ENCODE assay signal across 8 cellular contexts in the genomic region with DNA sequence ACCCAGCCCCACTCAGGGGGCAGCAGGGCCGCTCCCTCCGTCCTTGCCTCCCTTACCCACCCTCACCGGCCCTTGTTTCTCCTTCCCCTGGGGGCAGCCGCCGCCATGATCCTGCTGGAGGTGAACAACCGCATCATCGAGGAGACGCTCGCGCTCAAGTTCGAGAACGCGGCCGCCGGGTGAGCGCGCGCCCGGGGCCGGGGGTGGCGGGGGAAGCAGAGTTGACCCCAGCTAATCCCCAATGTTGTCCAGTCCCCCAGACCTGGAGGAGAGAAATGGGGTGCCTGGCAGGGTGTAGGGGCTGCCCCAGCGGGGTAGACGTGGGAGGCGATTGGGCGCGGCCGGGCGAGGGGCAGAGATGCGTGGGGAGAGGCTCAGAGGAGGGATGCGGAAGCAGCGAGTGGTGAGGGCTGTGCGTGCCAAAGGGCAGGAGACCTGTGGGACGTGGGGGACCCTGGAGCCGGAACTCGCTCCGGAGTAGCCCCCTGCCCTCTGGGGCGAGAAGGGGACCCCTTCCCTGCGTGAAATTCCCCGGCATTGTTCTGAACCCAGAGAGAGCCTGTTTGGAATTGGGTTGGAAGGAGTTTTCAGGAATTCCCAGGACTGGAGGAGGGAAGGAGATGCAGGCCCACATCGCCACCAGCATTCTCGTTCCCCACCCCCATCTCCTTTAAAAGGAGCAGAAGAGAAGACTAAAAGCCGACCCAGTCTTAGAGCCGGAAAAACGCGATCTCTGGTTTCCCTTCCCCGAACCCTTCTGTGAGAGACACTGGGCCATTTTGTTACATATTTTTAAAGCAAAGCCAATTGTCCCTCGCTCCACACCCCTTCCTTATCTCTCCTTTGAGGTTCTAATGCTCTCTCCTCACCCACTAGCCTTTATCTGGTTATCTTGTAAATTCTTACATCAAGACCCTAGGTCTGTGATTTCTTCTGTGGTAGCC. TPM values are rescaled to one million over a fixed set of nuclear protein-coding genes. Genes with fewer than 3 reads are reported as not detected.
DNase-seq lines count a peak whose midpoint lies in the region; ATAC-seq and TF ChIP-seq lines count a peak whose summit lies in the region.

No MANE protein-coding gene starts in this region.

- H3K4me1 ChIP-seq in GM23338 (ENCODE audit: insufficient read depth) (peaks cover 33% of the 10 kb centered on the region), endodermal cell (ENCODE audit: control insufficient read depth, insufficient read depth, low read length) (peaks cover 4% of the 10 kb centered on the region), mucosa of rectum (ENCODE audit: control insufficient read depth in 2 of 2, insufficient read depth in 2 of 2, low read length in 2 of 2) (peaks cover 36 to 37% of the 10 kb centered on the region in 2 donors)

- in situ Hi-C loops in G401 (cut with HindIII; ENCODE audit: low sequenced_read_pairs) = no loop called here

- DNase-seq in G401 (ENCODE audit: low spot score) (peak; percentile 33), GM23338 (ENCODE audit: low spot score) (peak; percentile 68), NB4 (ENCODE audit: low read depth) (peak; percentile 87), endodermal cell (peak; percentile 73), OCI-M2 (lab: John Stamatoyannopoulos, UW; ENCODE audit: unreplicated experiment) (no peak)
- DNase-seq in activated CD8-positive, alpha-beta memory T cell treated with anti-CD3 and anti-CD28 coated beads for 48 hours (ENCODE audit: low read depth in 2 of 3, low spot score in 2 of 3) = peak; percentile 46 to 70 (median 50)
- DNase-seq in stimulated activated CD8-positive, alpha-beta memory T cell treated with anti-CD3 and anti-CD28 coated beads, Interleukin-4, amount 100 ng/mL, for 48 hours = peak; percentile 83

- peaks cover 26% of the 10 kb centered on the region for H3K36me3 Mint-ChIP-seq in GM23338 (ENCODE audit: low read depth)
- peaks cover 15% of the 10 kb centered on the region for H3K36me3 Mint-ChIP-seq in endodermal cell (ENCODE audit: low read depth)

- H3K27ac ChIP-seq in GM23338 (ENCODE audit: low read depth) (peak overlapping the region; percentile 86), endodermal cell (ENCODE audit: low read depth, low read length) (peak overlapping the region; percentile 49), mucosa of rectum (ENCODE audit: low read depth in 2 of 2, low read length in 2 of 2) (peak overlapping the region; percentile 93 to 98)

- H3K9me3 Mint-ChIP-seq in GM23338 = no peaks in the 10 kb centered on the region
- H3K9me3 Mint-ChIP-seq in endodermal cell = no peaks in the 10 kb centered on the region

- TF ChIP-seq CTCF in GM23338 (conservative IDR thresholded peaks at IDR 0.05; ENCODE audit: low read depth in 2 of 2) (no peak), NB4 (IDR thresholded peaks at IDR 0.05; ENCODE audit: low read depth, low read length) (no peak), endodermal cell (conservative IDR thresholded peaks at IDR 0.05) (no peak)

- 0 out of 2 replicates have a peak, but pooled peaks cover 11% of the 10 kb centered on the region for H3K36me3 ChIP-seq in GM23338 (ENCODE audit: insufficient read depth)
- H3K36me3 ChIP-seq in endodermal cell (ENCODE audit: control insufficient read depth, insufficient read depth, low read length) = peaks cover 37% of the 10 kb centered on the region
- H3K36me3 ChIP-seq in mucosa of rectum (ENCODE audit: control insufficient read depth in 2 of 2, insufficient read depth in 2 of 2, low read length in 2 of 2) = peaks cover 4 to 17% of the 10 kb centered on the region in 2 donors

- peaks cover 40% of the 10 kb centered on the region for H4K20me1 ChIP-seq in GM23338 (replicated peaks; ENCODE audit: insufficient read depth)

- H3K9ac ChIP-seq in endodermal cell (ENCODE audit: extremely low read depth, low read length, poor library complexity, severe bottlenecking) (peak overlapping the region; percentile 78), mucosa of rectum (ENCODE audit: low read depth in 1 of 2, low read length in 2 of 2) (peak overlapping the region; percentile 89 to 93)

- peaks cover 54% of the 10 kb centered on the region for H3K79me2 ChIP-seq in GM23338 (replicated peaks; ENCODE audit: insufficient read depth)

- TF ChIP-seq POLR2A in NB4 (IDR thresholded peaks at IDR 0.05; ENCODE audit: extremely low read depth, insufficient read length) = peak; percentile 23

- no peaks in the 10 kb centered on the region for H3K27me3 ChIP-seq in GM23338 (ENCODE audit: insufficient read depth)
- no peaks in the 10 kb centered on the region for H3K27me3 ChIP-seq in endodermal cell (ENCODE audit: control insufficient read depth, insufficient read depth, low read length, poor library complexity, severe bottlenecking)
- H3K27me3 ChIP-seq in mucosa of rectum (ENCODE audit: control insufficient read depth in 2 of 2, insufficient read depth in 2 of 2, low read length in 2 of 2) = no peaks in the 10 kb centered on the region

- H3K9me2 ChIP-seq in GM23338 (ENCODE audit: insufficient read depth) = no peaks in the 10 kb centered on the region

- H3K4me2 ChIP-seq in GM23338 = peak overlapping the region; percentile 92

- 0 out of 2 replicates have a peak overlapping the region, but pooled peaks have one; percentile 72 for H2AFZ ChIP-seq in GM23338

- H3K4me3 ChIP-seq in GM23338 (peak overlapping the region; percentile 99), NB4 (ENCODE audit: low read depth, low read length) (peak overlapping the region; percentile 98), endodermal cell (ENCODE audit: low read length) (peak overlapping the region; percentile 93), mucosa of rectum (ENCODE audit: low read length in 2 of 2) (peak overlapping the region; percentile 94 to 96)

- 0 to 1% methylated on average over 22 to 47 of the region's 47 CpGs for WGBS in endodermal cell (ENCODE audit: insufficient coverage in 1 of 2, insufficient read length in 1 of 2), 2 experiments

- ATAC-seq in GM23338 = peak; percentile 60

- H3K9me3 ChIP-seq in endodermal cell (ENCODE audit: control insufficient read depth, low read length) (no peaks in the 10 kb centered on the region), mucosa of rectum (ENCODE audit: control insufficient read depth in 2 of 2, low read length in 2 of 2) (no peaks in the 10 kb centered on the region)

- peaks cover 3% of the 10 kb centered on the region; the same call in 1 of the 2 replicates for H3F3A ChIP-seq in GM23338 (replicated peaks; ENCODE audit: low read depth)

- H3K27ac Mint-ChIP-seq in GM23338 (peak overlapping the region; percentile 92), endodermal cell (peak overlapping the region; percentile 93)

- H3K27me3 Mint-ChIP-seq in GM23338 (ENCODE audit: insufficient read depth, low read depth, poor library complexity) (peaks cover 13% of the 10 kb centered on the region), endodermal cell (ENCODE audit: insufficient read depth) (no peaks in the 10 kb centered on the region)

- H3K4me3 Mint-ChIP-seq in GM23338 (peak overlapping the region; percentile 89), endodermal cell (peak overlapping the region; percentile 83)

- H3K4me1 Mint-ChIP-seq in GM23338 = peaks cover 28% of the 10 kb centered on the region
- H3K4me1 Mint-ChIP-seq in endodermal cell = peaks cover 26% of the 10 kb centered on the region

TF ChIP-seq in GM23338, 12 proteins besides CTCF, POLR2A, EP300 and RAD21:
- TF ChIP-seq STAT1 (IDR thresholded peaks at IDR 0.05; ENCODE audit: unreplicated experiment) = no peak
- no peak for TF ChIP-seq ZNF114 (CRISPR knock-in tag; IDR thresholded peaks at IDR 0.05)
- no peak for TF ChIP-seq JUNB (IDR thresholded peaks at IDR 0.05; ENCODE audit: unreplicated experiment)
- no peak for TF ChIP-seq NANOG (IDR thresholded peaks at IDR 0.05; ENCODE audit: borderline replicate concordance)
- TF ChIP-seq POLR2AphosphoS5 (IDR thresholded peaks at IDR 0.05; ENCODE audit: low read depth) = no peak

RNA-seq across cellular contexts. Expression of a gene that starts 0.6 kb away (rescaled TPM):
- 263 and 286 TPM in 2 replicates for total RNA-seq in G401 (2014; rRNA removed; shearing (Covaris generic))
- total RNA-seq in GM23338 (2014; rRNA removed; shearing (Covaris generic)) = 195 and 217 TPM in 2 replicates
- 242 and 271 TPM in 2 replicates for polyA plus RNA-seq in GM23338 (2016; fragmentation: Nextera tagmentation; extraction: Ambion mirVana)
- 100 to 1,000 TPM; 243 to 247 TPM for total RNA-seq in endodermal cell
- polyA plus RNA-seq in endodermal cell (2013, experiment 1 of 2) = 201 TPM
- 214 TPM for polyA plus RNA-seq in endodermal cell (2013, experiment 2 of 2)

RNA-seq across cellular contexts. Expression of a gene that starts 43.2 kb away (rescaled TPM):
- not detected in 2 replicates for total RNA-seq in G401 (2014; rRNA removed; shearing (Covaris generic))
- 1.6 TPM in 1 of 2 replicates, not detected in the other for total RNA-seq in GM23338 (2014; rRNA removed; shearing (Covaris generic))
- polyA plus RNA-seq in GM23338 (2016; fragmentation: Nextera tagmentation; extraction: Ambion mirVana) = 0.37 and 0.44 TPM in 2 replicates
- total RNA-seq in endodermal cell = under 1 TPM; 0.18 TPM
- 1.9 TPM for polyA plus RNA-seq in endodermal cell (2013, experiment 1 of 2)
- polyA plus RNA-seq in endodermal cell (2013, experiment 2 of 2) = 1.2 TPM

RNA-seq across cellular contexts. Expression of a gene that starts 50.9 kb away (rescaled TPM):
- not detected in 2 replicates for total RNA-seq in G401 (2014; rRNA removed; shearing (Covaris generic))
- not detected in 2 replicates for total RNA-seq in GM23338 (2014; rRNA removed; shearing (Covaris generic))
- not detected in 2 replicates for polyA plus RNA-seq in GM23338 (2016; fragmentation: Nextera tagmentation; extraction: Ambion mirVana)
- not detected for total RNA-seq in endodermal cell
- polyA plus RNA-seq in endodermal cell (2013, experiment 1 of 2) = not detected
- not detected for polyA plus RNA-seq in endodermal cell (2013, experiment 2 of 2)

RNA-seq across cellular contexts. Expression of a gene that starts 52.3 kb away (rescaled TPM):
- total RNA-seq in G401 (2014; rRNA removed; shearing (Covaris generic)) = 128 and 217 TPM in 2 replicates
- total RNA-seq in GM23338 (2014; rRNA removed; shearing (Covaris generic)) = 157 and 203 TPM in 2 replicates
- 77.8 and 90.8 TPM in 2 replicates for polyA plus RNA-seq in GM23338 (2016; fragmentation: Nextera tagmentation; extraction: Ambion mirVana)
- total RNA-seq in endodermal cell = 10 to 100 TPM; 89.2 to 97.2 TPM
- polyA plus RNA-seq in endodermal cell (2013, experiment 1 of 2) = 59.9 TPM
- polyA plus RNA-seq in endodermal cell (2013, experiment 2 of 2) = 54.7 TPM

RNA-seq across cellular contexts. Expression of a gene that starts 52.7 kb away (rescaled TPM):
- 37.5 and 44.6 TPM in 2 replicates for total RNA-seq in G401 (2014; rRNA removed; shearing (Covaris generic))
- 28.2 and 36.0 TPM in 2 replicates for total RNA-seq in GM23338 (2014; rRNA removed; shearing (Covaris generic))
- 77.7 and 83.3 TPM in 2 replicates for polyA plus RNA-seq in GM23338 (2016; fragmentation: Nextera tagmentation; extraction: Ambion mirVana)
- 10 to 100 TPM; 33.9 to 39.6 TPM for total RNA-seq in endodermal cell
- polyA plus RNA-seq in endodermal cell (2013, experiment 1 of 2) = 46.6 TPM
- polyA plus RNA-seq in endodermal cell (2013, experiment 2 of 2) = 42.6 TPM
